In the genomic region with DNA sequence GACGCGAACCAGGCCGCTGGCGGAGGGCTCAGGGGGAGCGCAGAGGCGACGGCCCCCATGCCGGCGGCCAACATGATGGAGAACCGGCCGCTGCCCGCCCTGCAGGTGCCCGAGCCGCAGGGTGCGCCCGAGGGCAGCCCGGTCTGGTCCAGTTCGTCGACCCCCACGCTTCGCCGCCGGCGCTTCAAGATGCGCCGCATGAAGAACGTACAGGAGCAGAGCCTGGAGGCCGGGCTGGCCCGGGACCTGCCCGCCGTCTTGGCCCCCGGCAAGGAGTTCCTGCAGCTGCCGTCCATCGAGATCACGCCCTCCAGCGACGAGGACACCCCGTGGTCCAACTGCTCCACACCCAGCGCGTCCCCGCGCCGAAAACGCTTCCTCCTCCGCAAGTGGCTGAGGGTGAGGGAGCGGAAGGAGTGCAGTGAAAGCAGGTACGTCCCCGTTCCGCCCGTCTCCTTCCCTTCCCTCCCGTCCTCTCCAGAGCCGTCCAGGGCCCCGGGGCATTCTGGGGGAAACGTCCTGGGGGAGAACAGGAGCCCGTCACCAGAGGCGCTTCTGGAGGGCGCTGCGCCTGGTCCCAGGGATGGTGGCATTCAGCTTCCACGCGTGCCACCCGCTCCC, we compare ENCODE assay signal across 8 cellular contexts. TPM values are rescaled to one million over a fixed set of nuclear protein-coding genes. Genes with fewer than 3 reads are reported as not detected.
DNase-seq lines count a peak whose midpoint lies in the region; ATAC-seq and TF ChIP-seq lines count a peak whose summit lies in the region.

No MANE protein-coding gene starts in this region.

- TF ChIP-seq CTCF in body of pancreas (IDR thresholded peaks at IDR 0.05), result no peak
- no peak for TF ChIP-seq CTCF in kidney epithelial cell (IDR thresholded peaks at IDR 0.05; ENCODE audit: insufficient read depth, low read length, poor library complexity, severe bottlenecking)

- peaks cover 12% of the 10 kb centered on the region for H3K4me1 ChIP-seq in body of pancreas

- H3K27me3 ChIP-seq in body of pancreas (peaks cover 0 to 12% of the 10 kb centered on the region in 2 donors), kidney epithelial cell (ENCODE audit: control insufficient read depth, insufficient read depth, low read length) (peaks cover 9% of the 10 kb centered on the region)

- in situ Hi-C loops in G401 (cut with HindIII; ENCODE audit: low sequenced_read_pairs), result no loop called here

- peak in 1 of 3 donors; percentile 42 for TF ChIP-seq POLR2A in body of pancreas (IDR thresholded peaks at IDR 0.05)

- H3K4me3 ChIP-seq in body of pancreas (peak overlapping the region in 1 of 2 donors; percentile 30), kidney epithelial cell (ENCODE audit: low read depth, low read length) (peak overlapping the region; percentile 64)

- intact Hi-C loops in body of pancreas (cut with DNase I), result no loop called here

- H3K9me3 ChIP-seq in body of pancreas, result no peaks in the 10 kb centered on the region

- peak; percentile 41 for DNase-seq in 8988T
- peak; percentile 37 to 88 (median 42) for DNase-seq in T-helper 1 cell
- peak; percentile 19 to 61 (median 26) for DNase-seq in body of pancreas
- DNase-seq in kidney epithelial cell (ENCODE audit: low read depth), result no peak
- peak; percentile 41 to 44 for DNase-seq in stimulated activated CD4-positive, alpha-beta T cell treated with anti-CD3 and anti-CD28 coated beads, Interleukin-15, amount 100 ng/mL, for 48 hours (ENCODE audit: low read depth in 2 of 2)
- DNase-seq in G401 (ENCODE audit: low spot score), result no peak

- H3K27ac ChIP-seq in body of pancreas, result peak overlapping the region in 2 of 4 donors; percentile 36 to 64

- WGBS in body of pancreas, 2 donors, result 1 to 2% methylated on average over 29 to 60 of the region's 61 CpGs

- H3K36me3 ChIP-seq in body of pancreas (replicated peaks in 1 of 2; ENCODE audit: insufficient read depth in 1 of 2, low read depth in 2 of 2) (no peaks in the 10 kb centered on the region), kidney epithelial cell (ENCODE audit: control insufficient read depth, insufficient read depth, low read length) (no peaks in the 10 kb centered on the region)

- peak; percentile 49 for ATAC-seq in GM18517 (IDR thresholded peaks at IDR 0.05; ENCODE audit: unreplicated experiment)
- peak; percentile 50 for ATAC-seq in HG03354 (IDR thresholded peaks at IDR 0.05; ENCODE audit: poor library complexity, severe bottlenecking, unreplicated experiment)
- no peak for ATAC-seq in body of pancreas

RNA-seq across cellular contexts. Expression of gene GRAMD1B, which starts 0.8 kb away (rescaled TPM):
- total RNA-seq in body of pancreas (1 to 10 TPM in 1 of 2 donors, under 1 TPM in 1; 0.66 to 3.4 TPM), kidney epithelial cell (3.4 and 8.8 TPM in 2 replicates)
- total RNA-seq in G401 (2014; rRNA removed; shearing (Covaris generic)), result 31.0 and 33.3 TPM in 2 replicates

Comparison
In these comparisons a context has a peak if more than half of its experiments do, and no peak if none do; other contexts are left out.
1. DNase-seq: peak in 8988T (single experiment), T-helper 1 cell (5 of 5), body of pancreas (4 of 4) and stimulated activated CD4-positive, alpha-beta T cell treated with anti-CD3 and anti-CD28 coated beads, Interleukin-15, amount 100 ng/mL, for 48 hours (2 of 2); none in kidney epithelial cell (single experiment) and G401 (single experiment).